Comparison of ENCODE assay signal across 29 cellular contexts in genomic region chr5:15614679-15615078, GRCh38.
"Had no signal": no experiment of that assay in that cellular context is flagged by ENCODE, and none has a peak within 500 bp of the region (broad histone marks: within the 10 kb centered on the region; RNA-seq: fewer than 3 reads in every experiment).

No MANE protein-coding gene starts in this region.

- H3K27me3 Mint-ChIP-seq: stimulated activated memory B cell treated with anti-CD40 and anti-IgM and Interleukin-4, amounts not matched to agents 10 μg/mL and 1 μg/mL and 100 μg/mL, for 72 hours; stimulated activated naive B cell treated with anti-CD40 and anti-IgM and Interleukin-4, amounts not matched to agents 10 μg/mL and 1 μg/mL and 100 μg/mL, for 72 hours; stimulated activated naive CD8-positive, alpha-beta T cell treated with anti-CD3 and anti-CD28 coated beads, Interleukin-15, amount 100 ng/mL, for 72 hours; stimulated activated naive CD8-positive, alpha-beta T cell treated with anti-CD3 and anti-CD28 coated beads, Interleukin-15, Interleukin-2, amounts not matched to agents 100 ng/mL and 50 ng/mL, for 24 hours; type B pancreatic cell had no signal

- H3K9me3 ChIP-seq: stomach, suprapubic skin, testis, thoracic aorta, thyroid gland, tibial artery, tibial nerve, transverse colon, upper lobe of left lung, upper lobe of right lung, uterus, vagina had no signal

- FAIRE-seq: urothelium cell line had no signal

- DNase-seq: stimulated activated CD4-positive, alpha-beta T cell treated with anti-CD3 and anti-CD28 coated beads, Interleukin-2, amount 100 ng/mL, for 48 hours; stimulated activated CD4-positive, alpha-beta T cell treated with anti-CD3 and anti-CD28 coated beads, Interleukin-4, amount 100 ng/mL, for 1 hour; stimulated activated CD4-positive, alpha-beta T cell treated with anti-CD3 and anti-CD28 coated beads, Interleukin-4, amount 100 ng/mL, for 24 hours; stimulated activated CD4-positive, alpha-beta T cell treated with anti-CD3 and anti-CD28 coated beads, Interleukin-4, amount 100 ng/mL, for 4 hours; stimulated activated CD8-positive, alpha-beta memory T cell treated with anti-CD3 and anti-CD28 coated beads, Interleukin-4, amount 100 ng/mL, for 48 hours; stimulated activated naive B cell treated with anti-CD40 and anti-IgM and Interleukin-4, amounts not matched to agents 10 μg/mL and 1 μg/mL and 100 μg/mL, for 72 hours; stimulated activated naive CD4-positive, alpha-beta T cell; stimulated activated naive CD4-positive, alpha-beta T cell treated with Interleukin-2 at 50 U/mL for 16 hours; stimulated activated naive CD8-positive, alpha-beta T cell treated with anti-CD3 and anti-CD28 coated beads, Interleukin-15, amount 100 ng/mL, for 72 hours; stimulated activated naive CD8-positive, alpha-beta T cell treated with anti-CD3 and anti-CD28 coated beads, Interleukin-15, Interleukin-2, amounts not matched to agents 100 U/mL and 50 U/mL, for 24 hours; stomach; substantia nigra; testis; thyroid gland; tibial artery; transverse colon; trophoblast cell; upper lobe of left lung; upper lobe of right lung; uterus had no signal

- H3K4me3 Mint-ChIP-seq: stimulated activated effector memory CD8-positive, alpha-beta T cell treated with anti-CD3 and anti-CD28 coated beads, Interleukin-12 subunit alpha, Interleukin-12 subunit beta, amount 100 ng/mL, for 72 hours; stimulated activated memory B cell treated with anti-CD40 and anti-IgM and Interleukin-4, amounts not matched to agents 10 μg/mL and 1 μg/mL and 100 μg/mL, for 72 hours; stimulated activated naive B cell treated with anti-CD40 and anti-IgM and Interleukin-4, amounts not matched to agents 10 μg/mL and 1 μg/mL and 100 μg/mL, for 72 hours; stimulated activated naive CD8-positive, alpha-beta T cell treated with anti-CD3 and anti-CD28 coated beads, Interleukin-15, amount 100 ng/mL, for 72 hours; stimulated activated naive CD8-positive, alpha-beta T cell treated with anti-CD3 and anti-CD28 coated beads, Interleukin-15, Interleukin-2, amounts not matched to agents 100 ng/mL and 50 ng/mL, for 24 hours; type B pancreatic cell had no signal

- H3K27ac ChIP-seq: stomach, suprapubic skin, testis, thoracic aorta, thyroid gland, tibial artery, tibial nerve, transverse colon, upper lobe of left lung, upper lobe of right lung, uterus, vagina had no signal

- H3K36me3 Mint-ChIP-seq: stimulated activated effector memory CD8-positive, alpha-beta T cell treated with anti-CD3 and anti-CD28 coated beads, Interleukin-12 subunit alpha, Interleukin-12 subunit beta, amount 100 ng/mL, for 72 hours; stimulated activated memory B cell treated with anti-CD40 and anti-IgM and Interleukin-4, amounts not matched to agents 10 μg/mL and 1 μg/mL and 100 μg/mL, for 72 hours; stimulated activated naive B cell treated with anti-CD40 and anti-IgM and Interleukin-4, amounts not matched to agents 10 μg/mL and 1 μg/mL and 100 μg/mL, for 72 hours had no signal

- H3K4me1 Mint-ChIP-seq: stimulated activated effector memory CD8-positive, alpha-beta T cell treated with anti-CD3 and anti-CD28 coated beads, Interleukin-12 subunit alpha, Interleukin-12 subunit beta, amount 100 ng/mL, for 72 hours; stimulated activated memory B cell treated with anti-CD40 and anti-IgM and Interleukin-4, amounts not matched to agents 10 μg/mL and 1 μg/mL and 100 μg/mL, for 72 hours; stimulated activated naive B cell treated with anti-CD40 and anti-IgM and Interleukin-4, amounts not matched to agents 10 μg/mL and 1 μg/mL and 100 μg/mL, for 72 hours; stimulated activated naive CD8-positive, alpha-beta T cell treated with anti-CD3 and anti-CD28 coated beads, Interleukin-15, amount 100 ng/mL, for 72 hours had no signal

- H3K4me1 ChIP-seq: stomach, suprapubic skin, thyroid gland, transverse colon, upper lobe of left lung, upper lobe of right lung, uterus had no signal

- H3K27ac Mint-ChIP-seq: stimulated activated effector memory CD8-positive, alpha-beta T cell treated with anti-CD3 and anti-CD28 coated beads, Interleukin-12 subunit alpha, Interleukin-12 subunit beta, amount 100 ng/mL, for 72 hours; stimulated activated memory B cell treated with anti-CD40 and anti-IgM and Interleukin-4, amounts not matched to agents 10 μg/mL and 1 μg/mL and 100 μg/mL, for 72 hours; stimulated activated naive B cell treated with anti-CD40 and anti-IgM and Interleukin-4, amounts not matched to agents 10 μg/mL and 1 μg/mL and 100 μg/mL, for 72 hours; stimulated activated naive CD8-positive, alpha-beta T cell treated with anti-CD3 and anti-CD28 coated beads, Interleukin-15, amount 100 ng/mL, for 72 hours; stimulated activated naive CD8-positive, alpha-beta T cell treated with anti-CD3 and anti-CD28 coated beads, Interleukin-15, Interleukin-2, amounts not matched to agents 100 ng/mL and 50 ng/mL, for 24 hours; type B pancreatic cell had no signal

- H3K9me3 Mint-ChIP-seq: type B pancreatic cell had no signal

- H3K27me3 ChIP-seq: stomach, suprapubic skin, testis, thyroid gland, tibial artery, tibial nerve, transverse colon, upper lobe of left lung, upper lobe of right lung, uterus, vagina had no signal

- ATAC-seq: stimulated activated effector memory CD8-positive, alpha-beta T cell treated with anti-CD3 and anti-CD28 coated beads, Interleukin-12 subunit alpha, Interleukin-12 subunit beta, amount 100 ng/mL, for 72 hours; stimulated activated memory B cell treated with anti-CD40 and anti-IgM and Interleukin-4, amounts not matched to agents 10 μg/mL and 1 μg/mL and 100 μg/mL, for 72 hours; stimulated activated naive B cell treated with anti-CD40 and anti-IgM and Interleukin-4, amounts not matched to agents 10 μg/mL and 1 μg/mL and 100 μg/mL, for 72 hours; stimulated activated naive CD8-positive, alpha-beta T cell treated with anti-CD3 and anti-CD28 coated beads, Interleukin-15, amount 100 ng/mL, for 72 hours; stimulated activated naive CD8-positive, alpha-beta T cell treated with anti-CD3 and anti-CD28 coated beads, Interleukin-15, Interleukin-2, amounts not matched to agents 100 U/mL and 50 U/mL, for 24 hours; upper lobe of right lung had no signal

- H3K4me3 ChIP-seq: stomach, suprapubic skin, testis, thoracic aorta, thyroid gland, tibial artery, tibial nerve, transverse colon, upper lobe of left lung, upper lobe of right lung, uterus, vagina had no signal

- H3K36me3 ChIP-seq: stomach, suprapubic skin, thoracic aorta, thyroid gland, tibial artery, tibial nerve, transverse colon, upper lobe of left lung, upper lobe of right lung, uterus, vagina had no signal
